2 cellular contexts compared by ENCODE assay signal in the genomic region with DNA sequence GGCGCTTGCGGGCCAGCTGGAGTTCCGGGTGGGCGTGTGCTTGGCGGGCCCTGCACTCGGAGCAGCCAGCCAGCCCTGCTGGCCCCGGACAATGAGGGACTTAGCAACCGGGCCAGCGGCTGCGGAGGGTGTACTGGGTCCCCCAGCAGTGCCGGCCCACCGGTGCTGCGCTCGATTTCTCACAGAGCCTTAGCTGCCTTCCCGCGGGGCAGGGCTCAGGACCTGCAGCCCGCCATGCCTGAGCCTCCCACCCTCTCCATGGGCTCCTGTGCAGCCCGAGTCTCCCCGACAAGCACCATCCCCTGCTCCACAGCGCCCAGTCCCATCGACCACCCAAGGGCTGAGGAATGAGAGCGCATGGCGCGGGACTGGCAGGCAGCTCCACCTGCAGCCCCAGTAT.
A peak's percentile ranks its signal among the peaks of the same experiment; 100 is the strongest.
DNase-seq lines count a peak whose midpoint lies in the region; TF ChIP-seq lines count a peak whose summit lies in the region.
"Not testable (repeated sequence)": the region's sequence is repeated elsewhere in the genome, so short reads cannot be mapped to it uniquely, and the experiment has no call there.

No MANE protein-coding gene starts in this region.

- peak; percentile 4 for DNase-seq in esophagus muscularis mucosa (ENCODE audit: extremely low spot score)
- DNase-seq in testis, result not testable (repeated sequence)

- TF ChIP-seq POLR2A in esophagus muscularis mucosa (IDR thresholded peaks at IDR 0.05; ENCODE audit: low read depth); testis (IDR thresholded peaks at IDR 0.05): not testable (repeated sequence)

- not testable (repeated sequence) for H3K4me3 ChIP-seq in esophagus muscularis mucosa
- peak overlapping the region; percentile 4 to 43 for H3K4me3 ChIP-seq in testis

- 90% methylated on average over 9 of the region's 24 CpGs for WGBS in esophagus muscularis mucosa
- WGBS in testis, 2 donors, result 78% methylated on average over 19 of the region's 24 CpGs; no CpG with 5 or more reads in 1 of the 2 donors

- not testable (repeated sequence) for TF ChIP-seq CTCF in esophagus muscularis mucosa (IDR thresholded peaks at IDR 0.05); testis (IDR thresholded peaks at IDR 0.05)

- H3K4me1 ChIP-seq in esophagus muscularis mucosa, testis: not testable (repeated sequence)

- TF ChIP-seq EP300 in esophagus muscularis mucosa (IDR thresholded peaks at IDR 0.05), result not testable (repeated sequence)

- H3K27me3 ChIP-seq in esophagus muscularis mucosa, testis: not testable (repeated sequence)

- H3K27ac ChIP-seq in esophagus muscularis mucosa (replicated peaks in 1 of 4); testis: not testable (repeated sequence)

- not testable (repeated sequence) for H3K9me3 ChIP-seq in esophagus muscularis mucosa, testis

- H3K36me3 ChIP-seq in esophagus muscularis mucosa; testis (ENCODE audit: low read depth, missing control alignments): not testable (repeated sequence)

- intact Hi-C loops in esophagus muscularis mucosa (cut with DNase I); testis (cut with DNase I; ENCODE audit: low total_unique reads): not testable (repeated sequence)
